ENCODE assay signal across 22 cellular contexts in the genomic region with DNA sequence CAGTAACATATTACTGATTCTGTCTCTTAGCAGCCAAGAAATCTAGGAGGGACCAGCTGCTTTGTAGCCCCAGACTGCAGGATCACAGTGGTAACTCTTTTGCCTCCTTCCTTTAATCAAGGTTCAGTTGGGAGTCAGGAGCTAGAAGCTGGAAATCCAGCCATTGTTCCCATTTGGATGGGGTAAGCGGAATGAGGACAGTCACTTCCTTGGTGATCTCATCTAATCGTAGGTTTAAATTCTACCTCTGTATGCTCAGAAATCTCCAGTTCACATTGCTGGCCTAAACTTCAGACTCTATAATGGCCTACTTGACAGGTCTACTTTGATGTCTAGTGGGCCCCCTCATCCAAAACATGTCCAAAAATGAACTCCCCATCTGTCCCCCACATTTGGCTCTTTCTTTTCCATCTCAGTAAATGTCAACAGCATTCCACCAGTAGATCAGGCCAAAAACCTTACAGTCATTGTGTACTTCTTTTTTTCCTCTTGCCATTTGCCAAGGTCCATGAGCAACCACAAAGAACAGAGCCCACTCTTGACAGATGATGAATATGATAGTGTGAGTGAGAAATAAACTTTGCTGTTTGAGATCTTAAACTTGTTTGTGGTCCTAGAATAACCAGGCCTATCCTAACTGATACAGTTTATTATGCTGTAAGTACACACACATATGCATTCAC.
"Had no signal": no experiment of that assay in that cellular context is flagged by ENCODE, and none has a peak within 500 bp of the region (broad histone marks: within the 10 kb centered on the region; RNA-seq: fewer than 3 reads in every experiment).

No MANE protein-coding gene starts in this region.

- H3K27me3 Mint-ChIP-seq: dendritic cell treated with granulocyte-macrophage colony-stimulating factor and Interleukin-4, amounts not matched to agents 40 ng/mL and 50 ng/mL, for 4 days; memory B cell had no signal

- H3K4me3 ChIP-seq: hepatocyte, thyroid gland, uterus had no signal

- H3K9me3 Mint-ChIP-seq: activated CD8-positive, alpha-beta T cell treated with anti-CD3 and anti-CD28 coated beads for 36 hours; activated T-cell treated with anti-CD3 and anti-CD28 coated beads, Interleukin-2, amount 50 U/mL, for 72 hours; dendritic cell treated with granulocyte-macrophage colony-stimulating factor and Interleukin-4, amounts not matched to agents 40 ng/mL and 50 ng/mL, for 4 days; memory B cell; naive thymus-derived CD8-positive, alpha-beta T cell; stimulated activated memory B cell treated with anti-CD40 and anti-IgM and Interleukin-4, amounts not matched to agents 10 μg/mL and 1 μg/mL and 100 μg/mL, for 72 hours had no signal

- H3K4me1 ChIP-seq: uterus had no signal

- H3K4me2 ChIP-seq: hepatocyte had no signal

- ATAC-seq: activated CD4-positive, alpha-beta T cell treated with anti-CD3 and anti-CD28 coated beads for 36 hours; activated CD8-positive, alpha-beta T cell treated with anti-CD3 and anti-CD28 coated beads for 36 hours; activated T-cell treated with anti-CD3 and anti-CD28 coated beads, Interleukin-2, amount 50 U/mL, for 72 hours; left ventricle myocardium superior; naive thymus-derived CD8-positive, alpha-beta T cell; stimulated activated memory B cell treated with anti-CD40 and anti-IgM and Interleukin-4, amounts not matched to agents 10 μg/mL and 1 μg/mL and 100 μg/mL, for 72 hours had no signal

- DNase-seq: activated CD4-positive, alpha-beta T cell treated with anti-CD3 and anti-CD28 coated beads for 36 hours; activated CD8-positive, alpha-beta memory T cell treated with anti-CD3 and anti-CD28 coated beads, Interleukin-2, amount 50 U/mL, for 4 hours; activated CD8-positive, alpha-beta T cell treated with anti-CD3 and anti-CD28 coated beads for 36 hours; activated gamma-delta T cell treated with Interleukin-2 at 50 U/mL for 16 hours; activated T-cell treated with anti-CD3 and anti-CD28 coated beads, Interleukin-2, amount 50 U/mL, for 72 hours; cerebellar nuclear complex; erythroblast; kidney glomerular epithelial cell; left ventricle myocardium superior; naive thymus-derived CD8-positive, alpha-beta T cell; posterior cingulate gyrus; retina; stimulated activated CD4-positive, alpha-beta T cell treated with anti-CD3 and anti-CD28 coated beads, Interleukin-2, amount 100 ng/mL, for 48 hours; thyroid gland; uterus had no signal

- H2AFZ ChIP-seq: hepatocyte had no signal

- H3K27ac ChIP-seq: hepatocyte, neutrophil, thyroid gland, uterus, VCaP had no signal

- H3K36me3 Mint-ChIP-seq: memory B cell; stimulated activated memory B cell treated with anti-CD40 and anti-IgM and Interleukin-4, amounts not matched to agents 10 μg/mL and 1 μg/mL and 100 μg/mL, for 72 hours had no signal

- H3K4me1 Mint-ChIP-seq: memory B cell; stimulated activated memory B cell treated with anti-CD40 and anti-IgM and Interleukin-4, amounts not matched to agents 10 μg/mL and 1 μg/mL and 100 μg/mL, for 72 hours had no signal

- H3K27me3 ChIP-seq: hepatocyte, neutrophil, thyroid gland, uterus had no signal

- H3K4me3 Mint-ChIP-seq: activated CD4-positive, alpha-beta T cell treated with anti-CD3 and anti-CD28 coated beads for 36 hours; activated CD8-positive, alpha-beta T cell treated with anti-CD3 and anti-CD28 coated beads for 36 hours; activated naive CD8-positive, alpha-beta T cell; activated T-cell treated with anti-CD3 and anti-CD28 coated beads, Interleukin-2, amount 50 U/mL, for 72 hours; dendritic cell treated with granulocyte-macrophage colony-stimulating factor and Interleukin-4, amounts not matched to agents 40 ng/mL and 50 ng/mL, for 4 days; memory B cell; naive thymus-derived CD8-positive, alpha-beta T cell; stimulated activated memory B cell treated with anti-CD40 and anti-IgM and Interleukin-4, amounts not matched to agents 10 μg/mL and 1 μg/mL and 100 μg/mL, for 72 hours had no signal

- H3K36me3 ChIP-seq: neutrophil, thyroid gland, uterus had no signal

- H3K27ac Mint-ChIP-seq: activated CD4-positive, alpha-beta T cell treated with anti-CD3 and anti-CD28 coated beads for 36 hours; activated CD8-positive, alpha-beta T cell treated with anti-CD3 and anti-CD28 coated beads for 36 hours; activated naive CD8-positive, alpha-beta T cell; activated T-cell treated with anti-CD3 and anti-CD28 coated beads, Interleukin-2, amount 50 U/mL, for 72 hours; dendritic cell treated with granulocyte-macrophage colony-stimulating factor and Interleukin-4, amounts not matched to agents 40 ng/mL and 50 ng/mL, for 4 days; memory B cell; naive thymus-derived CD8-positive, alpha-beta T cell; stimulated activated memory B cell treated with anti-CD40 and anti-IgM and Interleukin-4, amounts not matched to agents 10 μg/mL and 1 μg/mL and 100 μg/mL, for 72 hours had no signal
